ENCODE assay signal across 12 cellular contexts in the genomic region with DNA sequence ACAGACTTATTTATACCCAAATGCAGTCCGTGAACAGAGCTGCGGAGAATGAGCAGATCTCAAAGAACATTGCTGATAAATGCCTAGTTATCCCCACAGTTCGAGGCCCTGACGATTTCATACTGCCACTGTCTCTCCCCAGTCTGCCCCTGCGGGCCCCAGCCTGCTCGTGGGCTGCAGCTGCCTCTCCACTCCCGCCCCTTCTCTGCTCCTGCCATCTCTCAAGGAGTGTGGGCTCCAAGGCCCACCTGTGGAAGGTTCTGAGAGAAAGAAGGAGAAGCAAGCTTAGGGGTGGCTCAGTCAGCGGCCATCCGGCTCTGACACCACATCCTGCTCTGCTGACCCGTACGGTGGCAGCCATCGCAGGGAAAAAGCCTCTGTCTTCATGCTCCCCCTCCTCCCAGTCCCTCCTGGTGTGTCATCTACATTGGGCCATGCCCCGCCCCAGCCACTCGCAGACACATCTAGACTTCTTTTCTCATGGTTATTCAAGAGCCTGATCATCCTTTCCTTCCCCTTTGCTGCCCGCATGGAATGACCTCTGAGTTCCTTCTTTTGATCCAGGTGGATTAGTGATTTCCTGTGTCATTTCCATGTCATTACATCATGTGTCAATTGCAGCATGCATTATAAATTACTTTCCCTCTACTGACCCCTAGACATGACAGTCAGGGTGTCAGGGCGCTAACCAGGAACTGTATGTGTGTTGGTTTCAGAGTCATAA. TPM values are rescaled to one million over a fixed set of nuclear protein-coding genes. Genes with fewer than 3 reads are reported as not detected.
A peak's percentile ranks its signal among the peaks of the same experiment; 100 is the strongest.
DNase-seq lines count a peak whose midpoint lies in the region; ATAC-seq and TF ChIP-seq lines count a peak whose summit lies in the region.
"Had no signal": no experiment of that assay in that cellular context is flagged by ENCODE, and none has a peak within 500 bp of the region (broad histone marks: within the 10 kb centered on the region; RNA-seq: fewer than 3 reads in every experiment).

No MANE protein-coding gene starts in this region.

- DNase-seq in right atrium auricular region (ENCODE audit: low spot score) (no peak), left cardiac atrium (no peak), WTC11 (ENCODE audit: low spot score) (no peak), immature natural killer cell (no peak), NCI-H1417 (lab: John Stamatoyannopoulos, UW) (no peak), NCI-H524 (lab: John Stamatoyannopoulos, UW) (no peak)
- DNase-seq in activated CD8-positive, alpha-beta memory T cell treated with anti-CD3 and anti-CD28 coated beads, Interleukin-2, amount 50 U/mL, for 4 hours = no peak
- DNase-seq: occipital lobe, small intestine, WERI-Rb-1 had no signal

- CTCF ChIA-PET in WTC11 (lab: Charles Lee) = interaction anchor here (0.6 to 0.7 kb wide), 2 partner anchors 37 to 55 kb away, joined by 3 to 5 read pairs; no protein-coding TSS in a partner anchor

- TF ChIP-seq CTCF in right atrium auricular region (IDR thresholded peaks at IDR 0.05) (no peak), WTC11 (IDR thresholded peaks at IDR 0.05) (no peak)

- H3K4me1 Mint-ChIP-seq in WTC11 (peaks cover 13% of the 10 kb centered on the region), immature natural killer cell (peaks cover 15 to 17% of the 10 kb centered on the region in 2 donors)
- H3K4me1 Mint-ChIP-seq in stimulated activated memory B cell treated with anti-CD40 and anti-IgM and Interleukin-4, amounts not matched to agents 10 μg/mL and 1 μg/mL and 100 μg/mL, for 72 hours = peaks cover 43% of the 10 kb centered on the region

- H3K4me3 ChIP-seq in right atrium auricular region = no peak overlapping the region

- POLR2A ChIA-PET in WTC11 (lab: Charles Lee) = no interaction called here

- H3K27ac ChIP-seq in right atrium auricular region = peak overlapping the region; percentile 50

- H3K4me3 Mint-ChIP-seq in WTC11 = no peak overlapping the region
- no peak overlapping the region for H3K4me3 Mint-ChIP-seq in immature natural killer cell
- no peak overlapping the region for H3K4me3 Mint-ChIP-seq in stimulated activated memory B cell treated with anti-CD40 and anti-IgM and Interleukin-4, amounts not matched to agents 10 μg/mL and 1 μg/mL and 100 μg/mL, for 72 hours
- H3K4me3 Mint-ChIP-seq: activated naive CD8-positive, alpha-beta T cell had no signal

- ATAC-seq in left cardiac atrium (no peak), WTC11 (no peak; the same call in 1 of the 2 replicates)
- no peak for ATAC-seq in stimulated activated memory B cell treated with anti-CD40 and anti-IgM and Interleukin-4, amounts not matched to agents 10 μg/mL and 1 μg/mL and 100 μg/mL, for 72 hours

- H3K27me3 ChIP-seq in right atrium auricular region = no peaks in the 10 kb centered on the region

- peaks cover 76% of the 10 kb centered on the region for H3K36me3 ChIP-seq in right atrium auricular region

- H3K27ac Mint-ChIP-seq in WTC11 (peak overlapping the region; percentile 65), immature natural killer cell (peak overlapping the region in 4 of 6 donors; percentile 31 to 62 (median 42))
- H3K27ac Mint-ChIP-seq in stimulated activated memory B cell treated with anti-CD40 and anti-IgM and Interleukin-4, amounts not matched to agents 10 μg/mL and 1 μg/mL and 100 μg/mL, for 72 hours = peak overlapping the region; percentile 88
- H3K27ac Mint-ChIP-seq: activated naive CD8-positive, alpha-beta T cell had no signal

- intact Hi-C loops in left cardiac atrium (cut with DNase I) = no loop called here

- H3K9me3 Mint-ChIP-seq in WTC11 = no peaks in the 10 kb centered on the region
- H3K9me3 Mint-ChIP-seq in immature natural killer cell = no peaks in the 10 kb centered on the region
- H3K9me3 Mint-ChIP-seq in stimulated activated memory B cell treated with anti-CD40 and anti-IgM and Interleukin-4, amounts not matched to agents 10 μg/mL and 1 μg/mL and 100 μg/mL, for 72 hours = no peaks in the 10 kb centered on the region

- H3K36me3 Mint-ChIP-seq in WTC11 (peaks cover 32% of the 10 kb centered on the region), immature natural killer cell (peaks cover 3 to 27% (median 16%) of the 10 kb centered on the region in 3 donors)
- H3K36me3 Mint-ChIP-seq in stimulated activated memory B cell treated with anti-CD40 and anti-IgM and Interleukin-4, amounts not matched to agents 10 μg/mL and 1 μg/mL and 100 μg/mL, for 72 hours = peaks cover 69% of the 10 kb centered on the region
- H3K36me3 Mint-ChIP-seq: activated naive CD8-positive, alpha-beta T cell had no signal

- H3K27me3 Mint-ChIP-seq in WTC11 (ENCODE audit: low read depth) (no peaks in the 10 kb centered on the region), immature natural killer cell (ENCODE audit: low read depth in 3 of 3) (peaks cover 0 to 8% (median 0%) of the 10 kb centered on the region in 3 donors)
- no peaks in the 10 kb centered on the region for H3K27me3 Mint-ChIP-seq in stimulated activated memory B cell treated with anti-CD40 and anti-IgM and Interleukin-4, amounts not matched to agents 10 μg/mL and 1 μg/mL and 100 μg/mL, for 72 hours
- H3K27me3 Mint-ChIP-seq: activated naive CD8-positive, alpha-beta T cell had no signal

- peaks cover 0 to 21% of the 10 kb centered on the region in 2 donors for H3K4me1 ChIP-seq in right atrium auricular region

- no peaks in the 10 kb centered on the region for H3K9me3 ChIP-seq in right atrium auricular region

TF ChIP-seq in WTC11, 78 proteins besides CTCF, POLR2A, EP300 and RAD21 (continues in another document):
- TF ChIP-seq CREB1 (CRISPR knock-in tag; IDR thresholded peaks at IDR 0.05) (no peak), ZNF219 (CRISPR knock-in tag; IDR thresholded peaks at IDR 0.05; ENCODE audit: borderline replicate concordance) (no peak), MXD4 (CRISPR knock-in tag; IDR thresholded peaks at IDR 0.05; ENCODE audit: borderline replicate concordance) (no peak), IRF2 (CRISPR knock-in tag; IDR thresholded peaks at IDR 0.05; ENCODE audit: borderline replicate concordance, low read depth) (no peak), FOXP1 (CRISPR knock-in tag; IDR thresholded peaks at IDR 0.05; ENCODE audit: borderline replicate concordance) (no peak), JAZF1 (CRISPR knock-in tag; IDR thresholded peaks at IDR 0.05) (no peak), GRHL2 (CRISPR knock-in tag; IDR thresholded peaks at IDR 0.05; ENCODE audit: insufficient replicate concordance, severe bottlenecking) (no peak), SOX15 (CRISPR knock-in tag; IDR thresholded peaks at IDR 0.05) (no peak)
- TF ChIP-seq, protein P1, sequence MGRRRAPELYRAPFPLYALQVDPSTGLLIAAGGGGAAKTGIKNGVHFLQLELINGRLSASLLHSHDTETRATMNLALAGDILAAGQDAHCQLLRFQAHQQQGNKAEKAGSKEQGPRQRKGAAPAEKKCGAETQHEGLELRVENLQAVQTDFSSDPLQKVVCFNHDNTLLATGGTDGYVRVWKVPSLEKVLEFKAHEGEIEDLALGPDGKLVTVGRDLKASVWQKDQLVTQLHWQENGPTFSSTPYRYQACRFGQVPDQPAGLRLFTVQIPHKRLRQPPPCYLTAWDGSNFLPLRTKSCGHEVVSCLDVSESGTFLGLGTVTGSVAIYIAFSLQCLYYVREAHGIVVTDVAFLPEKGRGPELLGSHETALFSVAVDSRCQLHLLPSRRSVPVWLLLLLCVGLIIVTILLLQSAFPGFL (CRISPR knock-in tag; IDR thresholded peaks at IDR 0.05; ENCODE audit: borderline replicate concordance) = no peak
- TF ChIP-seq, protein P2, sequence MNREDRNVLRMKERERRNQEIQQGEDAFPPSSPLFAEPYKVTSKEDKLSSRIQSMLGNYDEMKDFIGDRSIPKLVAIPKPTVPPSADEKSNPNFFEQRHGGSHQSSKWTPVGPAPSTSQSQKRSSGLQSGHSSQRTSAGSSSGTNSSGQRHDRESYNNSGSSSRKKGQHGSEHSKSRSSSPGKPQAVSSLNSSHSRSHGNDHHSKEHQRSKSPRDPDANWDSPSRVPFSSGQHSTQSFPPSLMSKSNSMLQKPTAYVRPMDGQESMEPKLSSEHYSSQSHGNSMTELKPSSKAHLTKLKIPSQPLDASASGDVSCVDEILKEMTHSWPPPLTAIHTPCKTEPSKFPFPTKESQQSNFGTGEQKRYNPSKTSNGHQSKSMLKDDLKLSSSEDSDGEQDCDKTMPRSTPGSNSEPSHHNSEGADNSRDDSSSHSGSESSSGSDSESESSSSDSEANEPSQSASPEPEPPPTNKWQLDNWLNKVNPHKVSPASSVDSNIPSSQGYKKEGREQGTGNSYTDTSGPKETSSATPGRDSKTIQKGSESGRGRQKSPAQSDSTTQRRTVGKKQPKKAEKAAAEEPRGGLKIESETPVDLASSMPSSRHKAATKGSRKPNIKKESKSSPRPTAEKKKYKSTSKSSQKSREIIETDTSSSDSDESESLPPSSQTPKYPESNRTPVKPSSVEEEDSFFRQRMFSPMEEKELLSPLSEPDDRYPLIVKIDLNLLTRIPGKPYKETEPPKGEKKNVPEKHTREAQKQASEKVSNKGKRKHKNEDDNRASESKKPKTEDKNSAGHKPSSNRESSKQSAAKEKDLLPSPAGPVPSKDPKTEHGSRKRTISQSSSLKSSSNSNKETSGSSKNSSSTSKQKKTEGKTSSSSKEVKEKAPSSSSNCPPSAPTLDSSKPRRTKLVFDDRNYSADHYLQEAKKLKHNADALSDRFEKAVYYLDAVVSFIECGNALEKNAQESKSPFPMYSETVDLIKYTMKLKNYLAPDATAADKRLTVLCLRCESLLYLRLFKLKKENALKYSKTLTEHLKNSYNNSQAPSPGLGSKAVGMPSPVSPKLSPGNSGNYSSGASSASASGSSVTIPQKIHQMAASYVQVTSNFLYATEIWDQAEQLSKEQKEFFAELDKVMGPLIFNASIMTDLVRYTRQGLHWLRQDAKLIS (CRISPR knock-in tag; IDR thresholded peaks at IDR 0.05; ENCODE audit: borderline replicate concordance) = no peak
- TF ChIP-seq, protein P3, sequence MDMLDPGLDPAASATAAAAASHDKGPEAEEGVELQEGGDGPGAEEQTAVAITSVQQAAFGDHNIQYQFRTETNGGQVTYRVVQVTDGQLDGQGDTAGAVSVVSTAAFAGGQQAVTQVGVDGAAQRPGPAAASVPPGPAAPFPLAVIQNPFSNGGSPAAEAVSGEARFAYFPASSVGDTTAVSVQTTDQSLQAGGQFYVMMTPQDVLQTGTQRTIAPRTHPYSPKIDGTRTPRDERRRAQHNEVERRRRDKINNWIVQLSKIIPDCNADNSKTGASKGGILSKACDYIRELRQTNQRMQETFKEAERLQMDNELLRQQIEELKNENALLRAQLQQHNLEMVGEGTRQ (CRISPR knock-in tag; IDR thresholded peaks at IDR 0.05) = no peak
- TF ChIP-seq, protein P4, sequence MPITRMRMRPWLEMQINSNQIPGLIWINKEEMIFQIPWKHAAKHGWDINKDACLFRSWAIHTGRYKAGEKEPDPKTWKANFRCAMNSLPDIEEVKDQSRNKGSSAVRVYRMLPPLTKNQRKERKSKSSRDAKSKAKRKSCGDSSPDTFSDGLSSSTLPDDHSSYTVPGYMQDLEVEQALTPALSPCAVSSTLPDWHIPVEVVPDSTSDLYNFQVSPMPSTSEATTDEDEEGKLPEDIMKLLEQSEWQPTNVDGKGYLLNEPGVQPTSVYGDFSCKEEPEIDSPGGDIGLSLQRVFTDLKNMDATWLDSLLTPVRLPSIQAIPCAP (CRISPR knock-in tag; IDR thresholded peaks at IDR 0.05) = no peak

RNA-seq across cellular contexts. Expression of a gene that starts 51.9 kb away (rescaled TPM):
- total RNA-seq in right atrium auricular region (10 to 100 TPM; 24.0 to 27.4 TPM), left cardiac atrium (10 to 100 TPM; 59.9 to 67.4 TPM), WTC11 (2021) (37.9 to 44.8 TPM (median 39.1 TPM) in 3 replicates)
- polyA plus RNA-seq in immature natural killer cell = 10 to 100 TPM; 14.5 to 28.8 (median 16.4) TPM
